In the genomic region with DNA sequence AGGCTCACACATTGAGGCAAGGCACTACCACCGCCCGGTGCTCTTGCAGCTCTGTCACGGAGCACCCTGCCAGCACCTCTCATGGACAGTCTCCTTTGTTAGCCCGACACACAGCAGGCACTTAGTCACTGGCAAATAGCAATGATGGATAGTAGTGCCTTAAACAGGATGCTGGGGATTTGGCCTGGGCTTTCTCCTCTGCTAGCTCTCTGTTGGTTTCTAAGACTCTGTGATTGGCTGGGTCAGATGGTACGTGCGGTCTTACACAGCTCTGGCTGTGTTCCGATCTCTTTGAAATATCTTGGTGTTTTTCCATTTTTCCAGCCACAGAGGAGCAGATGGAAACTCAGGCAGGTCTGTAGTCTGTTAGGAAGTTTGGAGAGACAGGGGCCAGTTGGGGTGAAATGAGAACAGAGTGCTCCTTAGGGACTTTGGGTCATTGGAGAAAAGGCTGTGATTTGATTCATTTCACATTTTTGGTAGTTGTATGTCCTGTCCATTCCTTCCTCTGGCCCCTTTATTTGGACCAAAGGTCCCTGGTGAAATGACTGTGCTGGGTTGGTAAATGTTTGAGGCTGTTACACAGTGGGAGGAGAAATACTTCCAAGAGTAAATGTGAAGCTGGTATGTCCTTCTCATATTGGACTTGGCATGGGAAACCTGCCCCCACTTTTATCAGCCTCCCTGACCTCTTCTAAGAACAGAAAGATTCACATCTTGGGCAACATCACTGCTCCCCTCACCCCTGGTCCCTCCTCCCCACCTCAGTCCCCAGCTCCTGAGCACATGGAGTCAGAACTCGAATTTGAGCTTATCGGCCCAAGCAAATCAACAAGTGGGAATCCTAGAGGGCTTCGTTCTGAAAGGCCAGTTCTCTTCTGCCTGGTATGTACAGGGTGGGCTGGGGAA, we compare ENCODE assay signal across 7 cellular contexts.
DNase-seq lines count a peak whose midpoint lies in the region; ATAC-seq and TF ChIP-seq lines count a peak whose summit lies in the region.

No MANE protein-coding gene starts in this region.

- H3K4me1 Mint-ChIP-seq in activated naive CD8-positive, alpha-beta T cell treated with anti-CD3 and anti-CD28 coated beads, Interleukin-2, amount 50 U/mL, for 24 hours = peaks cover 83% of the 10 kb centered on the region

- no peak for ATAC-seq in activated naive CD8-positive, alpha-beta T cell treated with anti-CD3 and anti-CD28 coated beads, Interleukin-2, amount 50 U/mL, for 24 hours
- no peak for ATAC-seq in GM19023 (IDR thresholded peaks at IDR 0.05; ENCODE audit: unreplicated experiment)

- DNase-seq in HL-60 (ENCODE audit: low read depth in 1 of 2, low spot score in 1 of 2) (no peak), iris pigment epithelial cell (ENCODE audit: low read depth) (peak; percentile 98), substantia nigra (lab: John Stamatoyannopoulos, UW) (peak in 2 of 49 donors; percentile 26 to 49), erythroblast (lab: John Stamatoyannopoulos, UW) (no peak)
- no peak for DNase-seq in activated naive CD8-positive, alpha-beta T cell treated with anti-CD3 and anti-CD28 coated beads, Interleukin-2, amount 50 U/mL, for 24 hours
- no peak for DNase-seq in effector CD4-positive, alpha-beta T cell

- TF ChIP-seq POLR2A in erythroblast (IDR thresholded peaks at IDR 0.05; ENCODE audit: low read length) = no peak

- H3K9me3 Mint-ChIP-seq in activated naive CD8-positive, alpha-beta T cell treated with anti-CD3 and anti-CD28 coated beads, Interleukin-2, amount 50 U/mL, for 24 hours = peaks cover 5% of the 10 kb centered on the region

- peaks cover 6% of the 10 kb centered on the region for H3K36me3 Mint-ChIP-seq in activated naive CD8-positive, alpha-beta T cell treated with anti-CD3 and anti-CD28 coated beads, Interleukin-2, amount 50 U/mL, for 24 hours (ENCODE audit: low read depth)

- peak overlapping the region; percentile 85 for H3K27ac ChIP-seq in HL-60 (replicated peaks)
- H3K27ac ChIP-seq in substantia nigra (ENCODE audit: low read depth, low read length, poor library complexity, severe bottlenecking) = peak overlapping the region; percentile 14

- no peak for TF ChIP-seq CTCF in HL-60 (IDR thresholded peaks at IDR 0.05; ENCODE audit: insufficient read depth, low read length)

- peaks cover 4% of the 10 kb centered on the region for H3K27me3 Mint-ChIP-seq in activated naive CD8-positive, alpha-beta T cell treated with anti-CD3 and anti-CD28 coated beads, Interleukin-2, amount 50 U/mL, for 24 hours

- H3K4me3 Mint-ChIP-seq in activated naive CD8-positive, alpha-beta T cell treated with anti-CD3 and anti-CD28 coated beads, Interleukin-2, amount 50 U/mL, for 24 hours = no peak overlapping the region

- peak overlapping the region; percentile 79 for H3K27ac Mint-ChIP-seq in activated naive CD8-positive, alpha-beta T cell treated with anti-CD3 and anti-CD28 coated beads, Interleukin-2, amount 50 U/mL, for 24 hours

- H3K4me3 ChIP-seq in HL-60 (replicated peaks; ENCODE audit: insufficient read depth, low read length) = peak overlapping the region; percentile 93; the same call in 1 of the 2 replicates

- no peaks in the 10 kb centered on the region for H3K27me3 ChIP-seq in HL-60 (ENCODE audit: insufficient read depth, poor library complexity, severe bottlenecking)
